In the genomic region with DNA sequence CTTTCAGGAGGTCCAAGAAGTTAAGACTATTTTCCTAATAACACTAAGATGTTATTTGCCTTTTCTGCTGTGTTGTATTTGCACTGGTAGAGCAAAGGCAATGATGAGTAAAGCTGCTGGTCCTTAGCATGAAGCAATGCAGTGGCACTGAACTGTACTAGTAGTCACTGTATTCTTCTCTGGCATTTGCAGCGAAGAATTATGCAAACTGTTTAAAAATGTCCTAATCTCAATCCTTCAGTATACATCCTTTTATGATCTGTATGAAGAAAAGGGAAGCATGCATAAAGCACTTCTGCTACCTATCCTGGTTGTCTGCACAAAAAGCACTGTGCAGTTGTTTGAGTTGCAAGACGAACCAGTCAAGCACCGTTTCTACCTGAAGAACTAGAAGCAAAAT, we compare ENCODE assay signal across 19 cellular contexts. TPM values are rescaled to one million over a fixed set of nuclear protein-coding genes. Genes with fewer than 3 reads are reported as not detected.
"Had no signal": no experiment of that assay in that cellular context is flagged by ENCODE, and none has a peak within 500 bp of the region (broad histone marks: within the 10 kb centered on the region; RNA-seq: fewer than 3 reads in every experiment).

No MANE protein-coding gene starts in this region.

- H3K27ac Mint-ChIP-seq: activated naive CD4-positive, alpha-beta T cell treated with anti-CD3 and anti-CD28 coated beads for 36 hours; activated naive CD8-positive, alpha-beta T cell treated with anti-CD3 and anti-CD28 coated beads, Interleukin-2, amount 50 U/mL, for 24 hours; activated T-helper 2 cell treated with anti-CD3 and anti-CD28 coated beads, Interferon-gamma antibody, Interleukin-2, Interleukin-4, amounts not matched to agents 10 μg/mL and 5 μg/mL and 100 μg/mL, durations not matched to agents 14 hours and 24 hours and 36 hours; effector memory CD8-positive, alpha-beta T cell; natural killer cell treated with Interleukin-12 subunit alpha and Interleukin-12 subunit beta and Interleukin-15 and Interleukin-18, amount 100 ng/mL, for 72 hours; progenitor cell of endocrine pancreas; stimulated activated naive B cell treated with anti-CD40 and anti-IgM and Interleukin-4, amounts not matched to agents 10 μg/mL and 1 μg/mL and 100 μg/mL, for 72 hours had no signal

- H3K36me3 ChIP-seq: ascending aorta, right atrium auricular region, tibial nerve, vagina had no signal

- H3K4me1 Mint-ChIP-seq: stimulated activated naive B cell treated with anti-CD40 and anti-IgM and Interleukin-4, amounts not matched to agents 10 μg/mL and 1 μg/mL and 100 μg/mL, for 72 hours had no signal

- H3K9me3 Mint-ChIP-seq: activated naive CD4-positive, alpha-beta T cell treated with anti-CD3 and anti-CD28 coated beads for 36 hours; activated naive CD8-positive, alpha-beta T cell treated with anti-CD3 and anti-CD28 coated beads, Interleukin-2, amount 50 U/mL, for 24 hours; activated T-helper 2 cell treated with anti-CD3 and anti-CD28 coated beads, Interferon-gamma antibody, Interleukin-2, Interleukin-4, amounts not matched to agents 10 μg/mL and 5 μg/mL and 100 μg/mL, durations not matched to agents 14 hours and 24 hours and 36 hours; effector memory CD8-positive, alpha-beta T cell; natural killer cell treated with Interleukin-12 subunit alpha and Interleukin-12 subunit beta and Interleukin-15 and Interleukin-18, amount 100 ng/mL, for 72 hours; stimulated activated naive B cell treated with anti-CD40 and anti-IgM and Interleukin-4, amounts not matched to agents 10 μg/mL and 1 μg/mL and 100 μg/mL, for 72 hours had no signal

- H3K4me3 Mint-ChIP-seq: activated naive CD4-positive, alpha-beta T cell treated with anti-CD3 and anti-CD28 coated beads for 36 hours; activated naive CD8-positive, alpha-beta T cell treated with anti-CD3 and anti-CD28 coated beads, Interleukin-2, amount 50 U/mL, for 24 hours; effector memory CD8-positive, alpha-beta T cell; natural killer cell treated with Interleukin-12 subunit alpha and Interleukin-12 subunit beta and Interleukin-15 and Interleukin-18, amount 100 ng/mL, for 72 hours; stimulated activated naive B cell treated with anti-CD40 and anti-IgM and Interleukin-4, amounts not matched to agents 10 μg/mL and 1 μg/mL and 100 μg/mL, for 72 hours had no signal

- ATAC-seq: activated naive CD8-positive, alpha-beta T cell treated with anti-CD3 and anti-CD28 coated beads, Interleukin-2, amount 50 U/mL, for 24 hours; effector memory CD8-positive, alpha-beta T cell; natural killer cell treated with Interleukin-12 subunit alpha and Interleukin-12 subunit beta and Interleukin-15 and Interleukin-18, amount 100 ng/mL, for 72 hours; stimulated activated naive B cell treated with anti-CD40 and anti-IgM and Interleukin-4, amounts not matched to agents 10 μg/mL and 1 μg/mL and 100 μg/mL, for 72 hours had no signal

- H3K4me3 ChIP-seq: ascending aorta, right atrium auricular region, tibial nerve, vagina had no signal

- H3K27ac ChIP-seq: ascending aorta, right atrium auricular region, tibial nerve, vagina had no signal

- H3K27me3 ChIP-seq: ascending aorta, right atrium auricular region, tibial nerve, vagina had no signal

- H3K27me3 Mint-ChIP-seq: progenitor cell of endocrine pancreas had no signal

- DNase-seq: activated CD4-positive, alpha-beta T cell treated with anti-CD3 and anti-CD28 coated beads, Interleukin-2, amount 50 U/mL, for 4 hours; activated CD4-positive, CD25-positive, alpha-beta regulatory T cell treated with anti-CD3 and anti-CD28 coated beads, Interleukin-2, amount 50 U/mL, for 72 hours; activated naive CD8-positive, alpha-beta T cell treated with anti-CD3 and anti-CD28 coated beads, Interleukin-2, amount 50 U/mL, for 24 hours; dermis blood vessel endothelial cell; effector memory CD8-positive, alpha-beta T cell; foreskin melanocyte; head of caudate nucleus; nucleus accumbens; stimulated activated CD4-positive, alpha-beta T cell treated with anti-CD3 and anti-CD28 coated beads, Interleukin-2, amount 100 ng/mL, for 48 hours; stimulated activated naive B cell treated with anti-CD40 and anti-IgM and Interleukin-4, amounts not matched to agents 10 μg/mL and 1 μg/mL and 100 μg/mL, for 72 hours; substantia nigra had no signal

- H3K4me1 ChIP-seq: ascending aorta, right atrium auricular region, tibial nerve, vagina had no signal

- H3K9me3 ChIP-seq: ascending aorta, right atrium auricular region, tibial nerve, vagina had no signal

RNA-seq across cellular contexts. Expression of gene IGF2BP3, which starts 20.4 kb away (rescaled TPM):
- total RNA-seq: ascending aorta, right atrium auricular region had no signal
